In the genomic region with DNA sequence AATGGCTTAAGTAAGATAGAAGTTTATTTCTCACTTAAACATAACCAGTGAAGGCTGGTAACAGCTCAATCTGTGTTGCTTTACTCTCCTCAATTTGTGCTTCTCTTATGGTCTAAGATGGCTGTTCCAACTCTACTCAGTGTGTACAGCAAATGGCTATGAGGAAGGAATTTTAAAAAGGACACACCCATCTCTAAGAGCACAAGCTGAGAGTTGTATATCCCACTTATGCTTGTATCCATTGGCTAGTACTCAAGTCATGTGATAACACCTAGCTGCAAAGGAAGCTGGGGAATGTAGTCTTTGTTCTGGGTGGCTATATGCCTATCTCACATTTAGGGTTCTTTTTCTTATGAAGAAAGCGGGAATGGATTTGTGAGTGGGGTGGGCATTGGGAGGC, we compare ENCODE assay signal across 1 cellular context.
TF ChIP-seq lines count a peak whose summit lies in the region.

No MANE protein-coding gene starts in this region.

TF ChIP-seq in H1, 55 proteins besides CTCF, POLR2A, EP300 and RAD21 (continued from another document):
- TF ChIP-seq, protein P1, sequence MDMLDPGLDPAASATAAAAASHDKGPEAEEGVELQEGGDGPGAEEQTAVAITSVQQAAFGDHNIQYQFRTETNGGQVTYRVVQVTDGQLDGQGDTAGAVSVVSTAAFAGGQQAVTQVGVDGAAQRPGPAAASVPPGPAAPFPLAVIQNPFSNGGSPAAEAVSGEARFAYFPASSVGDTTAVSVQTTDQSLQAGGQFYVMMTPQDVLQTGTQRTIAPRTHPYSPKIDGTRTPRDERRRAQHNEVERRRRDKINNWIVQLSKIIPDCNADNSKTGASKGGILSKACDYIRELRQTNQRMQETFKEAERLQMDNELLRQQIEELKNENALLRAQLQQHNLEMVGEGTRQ (IDR thresholded peaks at IDR 0.05; ENCODE audit: low read length), result peak; percentile 71
- TF ChIP-seq SIRT6 (IDR thresholded peaks at IDR 0.05; ENCODE audit: low read length) (no peak), BCL11A (IDR thresholded peaks at IDR 0.05; ENCODE audit: low read depth in 2 of 2, low read length in 2 of 2) (no peak), SP4 (IDR thresholded peaks at IDR 0.05; ENCODE audit: low read length) (no peak), CHD1 (IDR thresholded peaks at IDR 0.05; ENCODE audit: low read depth, low read length) (no peak), SIX5 (IDR thresholded peaks at IDR 0.05; ENCODE audit: low read depth, low read length) (peak; percentile 76)
- TF ChIP-seq, protein P2, sequence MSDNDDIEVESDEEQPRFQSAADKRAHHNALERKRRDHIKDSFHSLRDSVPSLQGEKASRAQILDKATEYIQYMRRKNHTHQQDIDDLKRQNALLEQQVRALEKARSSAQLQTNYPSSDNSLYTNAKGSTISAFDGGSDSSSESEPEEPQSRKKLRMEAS (IDR thresholded peaks at IDR 0.05), result no peak
